ENCODE assay signal across 1 cellular context in the genomic region with DNA sequence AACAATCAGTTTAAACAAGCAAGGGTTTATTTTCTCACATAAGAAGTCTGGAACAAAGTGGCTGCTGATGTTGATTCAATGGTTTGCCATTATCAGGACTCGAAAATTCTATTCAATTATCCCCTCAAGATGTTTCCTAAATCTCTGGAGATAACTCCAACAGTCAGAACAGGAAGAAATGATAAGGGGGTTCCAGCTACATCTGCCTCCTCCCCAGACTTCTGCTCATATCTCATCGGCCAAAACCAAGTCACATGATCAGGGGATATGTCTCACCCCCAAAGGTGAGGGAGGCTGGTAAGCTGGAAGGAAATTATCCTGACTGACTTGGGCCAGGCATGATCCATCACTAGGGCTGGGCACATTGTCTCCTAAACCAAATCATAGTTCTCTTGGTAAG.
TF ChIP-seq lines count a peak whose summit lies in the region.

No MANE protein-coding gene starts in this region.

TF ChIP-seq in K562, 482 proteins besides CTCF, POLR2A, EP300 and RAD21 (continued from another document and continues in another):
- TF ChIP-seq GTF2B (IDR thresholded peaks at IDR 0.05; ENCODE audit: extremely low read depth, insufficient read length) (no peak), NFIC (IDR thresholded peaks at IDR 0.05) (peak; percentile 74), KDM2B (CRISPR knock-in tag; IDR thresholded peaks at IDR 0.05) (no peak), ZNF511 (CRISPR knock-in tag; IDR thresholded peaks at IDR 0.05) (no peak), SETDB1 (IDR thresholded peaks at IDR 0.05; ENCODE audit: low read length) (no peak), ZC3H11A (IDR thresholded peaks at IDR 0.05; ENCODE audit: low read depth, low read length) (no peak), ZNF431 (CRISPR knock-in tag; IDR thresholded peaks at IDR 0.05) (no peak), SFPQ (IDR thresholded peaks at IDR 0.05; ENCODE audit: low read depth, low read length) (no peak), ARID2 (IDR thresholded peaks at IDR 0.05) (no peak), PRMT5 (CRISPR knock-in tag; IDR thresholded peaks at IDR 0.05) (no peak), ZNF785 (CRISPR knock-in tag; IDR thresholded peaks at IDR 0.05) (no peak), ZNF717 (CRISPR knock-in tag; IDR thresholded peaks at IDR 0.05) (no peak), STAG1 (CRISPR knock-in tag; IDR thresholded peaks at IDR 0.05; ENCODE audit: borderline replicate concordance) (no peak), ZBTB17 (CRISPR knock-in tag; IDR thresholded peaks at IDR 0.05) (no peak), SNRNP70 (optimal IDR thresholded peaks at IDR 0.05; ENCODE audit: low read depth, low read length) (no peak), DPF2 (IDR thresholded peaks at IDR 0.05) (peak; percentile 69), HEY1 (CRISPR knock-in tag; IDR thresholded peaks at IDR 0.05; ENCODE audit: borderline replicate concordance) (no peak), FOS (IDR thresholded peaks at IDR 0.05; ENCODE audit: extremely low read depth, insufficient read length) (no peak), ZNF316 (IDR thresholded peaks at IDR 0.05) (no peak), TAF9B (IDR thresholded peaks at IDR 0.05; ENCODE audit: partially characterized antibody) (no peak), TCF3 (CRISPR knock-in tag; IDR thresholded peaks at IDR 0.05) (peak; percentile 87), SRSF1 (IDR thresholded peaks at IDR 0.05; ENCODE audit: low read depth, low read length) (no peak), GATA2 (CRISPR knock-in tag; IDR thresholded peaks at IDR 0.05) (peak; percentile 61), ZNF699 (CRISPR knock-in tag; IDR thresholded peaks at IDR 0.05; ENCODE audit: insufficient replicate concordance) (no peak), E2F3 (CRISPR knock-in tag; IDR thresholded peaks at IDR 0.05) (no peak), SMARCA4 (IDR thresholded peaks at IDR 0.05) (peak; percentile 72), SIN3B (IDR thresholded peaks at IDR 0.05; ENCODE audit: low read depth) (no peak), LARP7 (IDR thresholded peaks at IDR 0.05) (no peak), ZNF165 (CRISPR knock-in tag; IDR thresholded peaks at IDR 0.05; ENCODE audit: borderline replicate concordance) (no peak), PHB2 (IDR thresholded peaks at IDR 0.05; ENCODE audit: low read depth) (0 out of 2 replicates have a peak, but pooled peaks have one; percentile 54), MECOM (CRISPR knock-in tag; IDR thresholded peaks at IDR 0.05) (peak; percentile 57; the same call in 1 of the 2 replicates), MCM3 (IDR thresholded peaks at IDR 0.05) (no peak), NFXL1 (CRISPR knock-in tag; IDR thresholded peaks at IDR 0.05) (no peak), SRSF9 (IDR thresholded peaks at IDR 0.05; ENCODE audit: borderline replicate concordance, low read depth, low read length) (no peak), FIP1L1 (IDR thresholded peaks at IDR 0.05; ENCODE audit: low read depth, low read length, poor library complexity, severe bottlenecking) (no peak)
- TF ChIP-seq, protein P1, sequence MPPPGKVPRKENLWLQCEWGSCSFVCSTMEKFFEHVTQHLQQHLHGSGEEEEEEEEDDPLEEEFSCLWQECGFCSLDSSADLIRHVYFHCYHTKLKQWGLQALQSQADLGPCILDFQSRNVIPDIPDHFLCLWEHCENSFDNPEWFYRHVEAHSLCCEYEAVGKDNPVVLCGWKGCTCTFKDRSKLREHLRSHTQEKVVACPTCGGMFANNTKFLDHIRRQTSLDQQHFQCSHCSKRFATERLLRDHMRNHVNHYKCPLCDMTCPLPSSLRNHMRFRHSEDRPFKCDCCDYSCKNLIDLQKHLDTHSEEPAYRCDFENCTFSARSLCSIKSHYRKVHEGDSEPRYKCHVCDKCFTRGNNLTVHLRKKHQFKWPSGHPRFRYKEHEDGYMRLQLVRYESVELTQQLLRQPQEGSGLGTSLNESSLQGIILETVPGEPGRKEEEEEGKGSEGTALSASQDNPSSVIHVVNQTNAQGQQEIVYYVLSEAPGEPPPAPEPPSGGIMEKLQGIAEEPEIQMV (tag; conservative IDR thresholded peaks at IDR 0.05; ENCODE audit: low read depth), result no peak
- TF ChIP-seq, protein P2, sequence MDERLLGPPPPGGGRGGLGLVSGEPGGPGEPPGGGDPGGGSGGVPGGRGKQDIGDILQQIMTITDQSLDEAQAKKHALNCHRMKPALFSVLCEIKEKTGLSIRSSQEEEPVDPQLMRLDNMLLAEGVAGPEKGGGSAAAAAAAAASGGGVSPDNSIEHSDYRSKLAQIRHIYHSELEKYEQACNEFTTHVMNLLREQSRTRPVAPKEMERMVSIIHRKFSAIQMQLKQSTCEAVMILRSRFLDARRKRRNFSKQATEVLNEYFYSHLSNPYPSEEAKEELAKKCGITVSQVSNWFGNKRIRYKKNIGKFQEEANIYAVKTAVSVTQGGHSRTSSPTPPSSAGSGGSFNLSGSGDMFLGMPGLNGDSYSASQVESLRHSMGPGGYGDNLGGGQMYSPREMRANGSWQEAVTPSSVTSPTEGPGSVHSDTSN (CRISPR knock-in tag; IDR thresholded peaks at IDR 0.05; ENCODE audit: low read depth), result no peak
- TF ChIP-seq, protein P2 (tag; conservative IDR thresholded peaks at IDR 0.05; ENCODE audit: low read depth), result no peak
- TF ChIP-seq, protein P3, sequence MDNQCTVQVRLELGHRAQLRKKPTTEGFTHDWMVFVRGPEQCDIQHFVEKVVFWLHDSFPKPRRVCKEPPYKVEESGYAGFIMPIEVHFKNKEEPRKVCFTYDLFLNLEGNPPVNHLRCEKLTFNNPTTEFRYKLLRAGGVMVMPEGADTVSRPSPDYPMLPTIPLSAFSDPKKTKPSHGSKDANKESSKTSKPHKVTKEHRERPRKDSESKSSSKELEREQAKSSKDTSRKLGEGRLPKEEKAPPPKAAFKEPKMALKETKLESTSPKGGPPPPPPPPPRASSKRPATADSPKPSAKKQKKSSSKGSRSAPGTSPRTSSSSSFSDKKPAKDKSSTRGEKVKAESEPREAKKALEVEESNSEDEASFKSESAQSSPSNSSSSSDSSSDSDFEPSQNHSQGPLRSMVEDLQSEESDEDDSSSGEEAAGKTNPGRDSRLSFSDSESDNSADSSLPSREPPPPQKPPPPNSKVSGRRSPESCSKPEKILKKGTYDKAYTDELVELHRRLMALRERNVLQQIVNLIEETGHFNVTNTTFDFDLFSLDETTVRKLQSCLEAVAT (IDR thresholded peaks at IDR 0.05), result no peak
- TF ChIP-seq, protein P4, sequence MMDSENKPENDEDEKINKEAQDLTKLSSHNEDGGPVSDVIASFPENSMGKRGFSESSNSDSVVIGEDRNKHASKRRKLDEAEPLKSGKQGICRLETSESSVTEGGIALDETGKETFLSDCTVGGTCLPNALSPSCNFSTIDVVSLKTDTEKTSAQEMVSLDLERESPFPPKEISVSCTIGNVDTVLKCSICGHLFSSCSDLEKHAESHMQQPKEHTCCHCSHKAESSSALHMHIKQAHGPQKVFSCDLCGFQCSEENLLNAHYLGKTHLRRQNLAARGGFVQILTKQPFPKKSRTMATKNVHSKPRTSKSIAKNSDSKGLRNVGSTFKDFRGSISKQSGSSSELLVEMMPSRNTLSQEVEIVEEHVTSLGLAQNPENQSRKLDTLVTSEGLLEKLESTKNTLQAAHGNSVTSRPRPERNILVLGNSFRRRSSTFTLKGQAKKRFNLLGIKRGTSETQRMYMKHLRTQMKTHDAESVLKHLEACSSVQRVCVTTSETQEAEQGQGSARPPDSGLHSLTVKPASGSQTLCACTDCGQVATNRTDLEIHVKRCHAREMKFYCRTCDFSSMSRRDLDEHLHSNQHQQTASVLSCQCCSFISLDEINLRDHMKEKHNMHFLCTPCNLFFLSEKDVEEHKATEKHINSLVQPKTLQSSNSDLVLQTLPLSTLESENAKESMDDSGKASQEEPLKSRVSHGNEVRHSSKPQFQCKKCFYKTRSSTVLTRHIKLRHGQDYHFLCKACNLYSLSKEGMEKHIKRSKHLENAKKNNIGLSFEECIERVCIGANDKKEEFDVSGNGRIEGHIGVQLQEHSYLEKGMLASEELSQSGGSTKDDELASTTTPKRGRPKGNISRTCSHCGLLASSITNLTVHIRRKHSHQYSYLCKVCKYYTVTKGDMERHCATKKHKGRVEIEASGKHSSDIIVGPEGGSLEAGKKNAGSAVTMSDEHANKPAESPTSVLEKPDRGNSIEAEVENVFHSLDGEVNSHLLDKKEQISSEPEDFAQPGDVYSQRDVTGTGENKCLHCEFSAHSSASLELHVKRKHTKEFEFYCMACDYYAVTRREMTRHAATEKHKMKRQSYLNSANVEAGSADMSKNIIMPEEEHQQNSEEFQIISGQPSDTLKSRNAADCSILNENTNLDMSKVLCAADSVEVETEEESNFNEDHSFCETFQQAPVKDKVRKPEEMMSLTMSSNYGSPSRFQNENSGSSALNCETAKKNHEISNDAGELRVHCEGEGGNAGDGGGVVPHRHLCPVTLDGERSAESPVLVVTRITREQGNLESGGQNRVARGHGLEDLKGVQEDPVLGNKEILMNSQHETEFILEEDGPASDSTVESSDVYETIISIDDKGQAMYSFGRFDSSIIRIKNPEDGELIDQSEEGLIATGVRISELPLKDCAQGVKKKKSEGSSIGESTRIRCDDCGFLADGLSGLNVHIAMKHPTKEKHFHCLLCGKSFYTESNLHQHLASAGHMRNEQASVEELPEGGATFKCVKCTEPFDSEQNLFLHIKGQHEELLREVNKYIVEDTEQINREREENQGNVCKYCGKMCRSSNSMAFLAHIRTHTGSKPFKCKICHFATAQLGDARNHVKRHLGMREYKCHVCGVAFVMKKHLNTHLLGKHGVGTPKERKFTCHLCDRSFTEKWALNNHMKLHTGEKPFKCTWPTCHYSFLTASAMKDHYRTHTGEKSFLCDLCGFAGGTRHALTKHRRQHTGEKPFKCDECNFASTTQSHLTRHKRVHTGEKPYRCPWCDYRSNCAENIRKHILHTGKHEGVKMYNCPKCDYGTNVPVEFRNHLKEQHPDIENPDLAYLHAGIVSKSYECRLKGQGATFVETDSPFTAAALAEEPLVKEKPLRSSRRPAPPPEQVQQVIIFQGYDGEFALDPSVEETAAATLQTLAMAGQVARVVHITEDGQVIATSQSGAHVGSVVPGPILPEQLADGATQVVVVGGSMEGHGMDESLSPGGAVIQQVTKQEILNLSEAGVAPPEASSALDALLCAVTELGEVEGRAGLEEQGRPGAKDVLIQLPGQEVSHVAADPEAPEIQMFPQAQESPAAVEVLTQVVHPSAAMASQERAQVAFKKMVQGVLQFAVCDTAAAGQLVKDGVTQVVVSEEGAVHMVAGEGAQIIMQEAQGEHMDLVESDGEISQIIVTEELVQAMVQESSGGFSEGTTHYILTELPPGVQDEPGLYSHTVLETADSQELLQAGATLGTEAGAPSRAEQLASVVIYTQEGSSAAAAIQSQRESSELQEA (IDR thresholded peaks at IDR 0.05; ENCODE audit: low read depth), result no peak
- TF ChIP-seq, protein P5, sequence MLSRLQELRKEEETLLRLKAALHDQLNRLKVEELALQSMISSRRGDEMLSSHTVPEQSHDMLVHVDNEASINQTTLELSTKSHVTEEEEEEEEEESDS (CRISPR knock-in tag; IDR thresholded peaks at IDR 0.05), result no peak
